ENCODE assay signal across 13 cellular contexts in genomic region chr19:18319591-18320135, GRCh38. TPM values are rescaled to one million over a fixed set of nuclear protein-coding genes. Genes with fewer than 3 reads are reported as not detected.
DNase-seq lines count a peak whose midpoint lies in the region; ATAC-seq, FAIRE-seq and TF ChIP-seq lines count a peak whose summit lies in the region.
"Had no signal": no experiment of that assay in that cellular context is flagged by ENCODE, and none has a peak within 500 bp of the region (broad histone marks: within the 10 kb centered on the region; RNA-seq: fewer than 3 reads in every experiment).

No MANE protein-coding gene starts in this region.

- DNase-seq in GM23338 (ENCODE audit: low spot score), result no peak
- peak in 1 of 4 experiments; percentile 7 for DNase-seq in K562 (ENCODE audit: extremely low read depth in 1 of 4, low spot score in 3 of 4)
- DNase-seq in naive thymus-derived CD8-positive, alpha-beta T cell, result peak in 1 of 10 donors; percentile 30
- DNase-seq in DMS153 (lab: John Stamatoyannopoulos, UW), result no peak
- no peak for DNase-seq in ecto neural progenitor cell (ENCODE audit: low spot score)
- DNase-seq: activated CD8-positive, alpha-beta memory T cell treated with anti-CD3 and anti-CD28 coated beads, Interleukin-2, amount 50 U/mL, for 4 hours; midbrain; NCI-H510A treated with DMSO at 0.1 percent for 48 hours; stimulated activated naive CD4-positive, alpha-beta T cell treated with Interleukin-2 at 50 U/mL for 16 hours had no signal

- H4K20me1 ChIP-seq in GM23338 (replicated peaks; ENCODE audit: insufficient read depth) (peaks cover 17% of the 10 kb centered on the region), K562 (replicated peaks; ENCODE audit: control insufficient read depth, insufficient read depth, low read length) (no peaks in the 10 kb centered on the region)

- no peaks in the 10 kb centered on the region for H3K9me3 Mint-ChIP-seq in GM23338
- no peaks in the 10 kb centered on the region for H3K9me3 Mint-ChIP-seq in naive thymus-derived CD8-positive, alpha-beta T cell

- H3K27me3 Mint-ChIP-seq in GM23338 (ENCODE audit: insufficient read depth, low read depth, poor library complexity), result peaks cover 23% of the 10 kb centered on the region
- H3K27me3 Mint-ChIP-seq in naive thymus-derived CD8-positive, alpha-beta T cell, result no peaks in the 10 kb centered on the region

- POLR2A ChIA-PET in K562 (lab: Yijun Ruan, JAX), result interaction anchor here (1.1 to 4.2 kb wide), 5 partner anchors 9 to 69 kb away, joined by 3 to 117 read pairs (median 3); partner anchors contain the start of genes IQCN and JUND
- POLR2A ChIA-PET in naive thymus-derived CD8-positive, alpha-beta T cell (lab: Charles Lee), result interaction anchor here (1.2 to 34.7 kb wide), 7 partner anchors 9 to 127 kb away, joined by 4 to 2305 read pairs (median 81); partner anchors contain the start of genes IQCN, JUND and MPV17L2

- in situ Hi-C loops in K562 (cut with MboI), result loop anchor here (5.0 kb wide), 1 partner anchor 42 kb away; no protein-coding TSS in a partner anchor

- BruUV-seq in K562 (replicated peaks; lab: Mats Ljungman, UMichigan), result no TSS peak

- TF ChIP-seq RAD21 in K562 (CRISPR knock-in tag; conservative IDR thresholded peaks at IDR 0.05 in 1 of 2, IDR thresholded peaks at IDR 0.05 in 1 of 2), result no peak

- peak overlapping the region in 1 of 2 experiments; percentile 81; a peak in 2 of 4 replicates for H3K9ac ChIP-seq in K562 (ENCODE audit: insufficient read depth in 1 of 2, low read depth in 2 of 2, low read length in 2 of 2)

- peak overlapping the region; percentile 70; the same call in 1 of the 2 replicates for H3K27ac Mint-ChIP-seq in GM23338
- H3K27ac Mint-ChIP-seq in naive thymus-derived CD8-positive, alpha-beta T cell, result peak overlapping the region; percentile 89 to 95 (median 93)

- H3K4me3 Mint-ChIP-seq in GM23338, result no peak overlapping the region
- peak overlapping the region in 9 of 10 donors; percentile 41 to 80 (median 68) for H3K4me3 Mint-ChIP-seq in naive thymus-derived CD8-positive, alpha-beta T cell

- H3K79me2 ChIP-seq in GM23338 (replicated peaks; ENCODE audit: insufficient read depth), result peaks cover 60% of the 10 kb centered on the region
- peaks cover 84% of the 10 kb centered on the region for H3K79me2 ChIP-seq in K562 (ENCODE audit: control insufficient read depth, insufficient read depth, low read length)

- H3K27me3 ChIP-seq in GM23338 (ENCODE audit: insufficient read depth) (no peaks in the 10 kb centered on the region), K562 (ENCODE audit: control insufficient read depth in 2 of 2, insufficient read depth in 2 of 2, low read length in 2 of 2) (no peaks in the 10 kb centered on the region)

- intact Hi-C loops in K562 (cut with micrococcal nuclease), result loop anchor here (10.0 kb wide), 1 partner anchor 205 kb away; no protein-coding TSS in a partner anchor

- ATAC-seq in GM23338, result no peak
- ATAC-seq in K562, result no peak
- ATAC-seq in naive thymus-derived CD8-positive, alpha-beta T cell, result no peak
- ATAC-seq in HG03457 (IDR thresholded peaks at IDR 0.05; ENCODE audit: unreplicated experiment), result no peak
- no peak for ATAC-seq in HG03045 (IDR thresholded peaks at IDR 0.05; ENCODE audit: unreplicated experiment)
- ATAC-seq: GM12878 had no signal

- H3K36me3 Mint-ChIP-seq in GM23338 (ENCODE audit: low read depth), result peaks cover 43% of the 10 kb centered on the region
- peaks cover 0 to 8% (median 0%) of the 10 kb centered on the region in 3 donors for H3K36me3 Mint-ChIP-seq in naive thymus-derived CD8-positive, alpha-beta T cell

- H3K4me1 ChIP-seq in GM23338 (ENCODE audit: insufficient read depth) (peaks cover 14% of the 10 kb centered on the region), K562 (replicated peaks in 1 of 2; ENCODE audit: control insufficient read depth in 2 of 2, insufficient read depth in 2 of 2, low read length in 2 of 2) (peaks cover 44 to 54% of the 10 kb centered on the region in 2 experiments)

- H3F3A ChIP-seq in GM23338 (replicated peaks; ENCODE audit: low read depth), result peaks cover 38% of the 10 kb centered on the region; the same call in 1 of the 2 replicates

- H3K4me2 ChIP-seq in GM23338, result no peak overlapping the region
- peak overlapping the region; percentile 26 for H3K4me2 ChIP-seq in K562 (ENCODE audit: insufficient read depth, low read length)

- no peaks in the 10 kb centered on the region; the same call in 1 of the 2 replicates for H3K36me3 ChIP-seq in GM23338 (ENCODE audit: insufficient read depth)
- H3K36me3 ChIP-seq in K562 (ENCODE audit: control insufficient read depth, insufficient read depth, low read length), result peaks cover 57% of the 10 kb centered on the region

- peaks cover 32% of the 10 kb centered on the region for H3K4me1 Mint-ChIP-seq in GM23338
- H3K4me1 Mint-ChIP-seq in naive thymus-derived CD8-positive, alpha-beta T cell, result peaks cover 30 to 75% (median 67%) of the 10 kb centered on the region in 4 donors

- CTCF ChIA-PET in K562 (lab: Yijun Ruan, JAX; ENCODE audit: low intra/inter-chr PET ratio), result no interaction called here

- H2AFZ ChIP-seq in GM23338 (no peak overlapping the region), K562 (ENCODE audit: low read depth, low read length) (no peak overlapping the region)

- peak overlapping the region; percentile 97 for H3K27ac ChIP-seq in 22Rv1
- 0 out of 2 replicates have a peak overlapping the region, but pooled peaks have one; percentile 63 for H3K27ac ChIP-seq in GM23338 (ENCODE audit: low read depth)
- H3K27ac ChIP-seq in K562 (ENCODE audit: extremely low read depth, low read depth, low read length), result peak overlapping the region; percentile 57

- H3K9me1 ChIP-seq in K562 (ENCODE audit: control insufficient read depth, insufficient read depth, low read length), result no peaks in the 10 kb centered on the region

- WGBS in K562 (ENCODE audit: insufficient coverage, low coverage, missing lambda C conversion rate), result 67% methylated on average over 7 of the region's 7 CpGs

- TF ChIP-seq CTCF in 22Rv1 (IDR thresholded peaks at IDR 0.05) (no peak), GM23338 (conservative IDR thresholded peaks at IDR 0.05; ENCODE audit: low read depth in 2 of 2) (no peak), K562 (IDR thresholded peaks at IDR 0.05 in 2 of 3, conservative IDR thresholded peaks at IDR 0.05 in 1 of 3; ENCODE audit: insufficient read depth in 2 of 3, low read depth in 1 of 3, low read length in 3 of 3) (no peak)

- no peaks in the 10 kb centered on the region for H3K9me3 ChIP-seq in K562 (replicated peaks; ENCODE audit: control insufficient read depth, insufficient read depth, low read depth, low read length)

- no peak overlapping the region for H3K4me3 ChIP-seq in GM23338
- no peak overlapping the region for H3K4me3 ChIP-seq in K562

- no peak; the same call in 1 of the 2 replicates for TF ChIP-seq POLR2A in K562 (conservative IDR thresholded peaks at IDR 0.05)

- no peak for TF ChIP-seq EP300 in K562 (IDR thresholded peaks at IDR 0.05; ENCODE audit: low read length)

- FAIRE-seq in K562 (lab: Jason Lieb, UNC), result no peak
- FAIRE-seq: GM12878 had no signal

- no peaks in the 10 kb centered on the region for H3K9me2 ChIP-seq in GM23338 (ENCODE audit: insufficient read depth)

RNA-seq across cellular contexts. Expression of gene LSM4, which starts 3.2 kb away (rescaled TPM):
- 511 and 591 TPM in 2 replicates for total RNA-seq in GM23338 (2014; rRNA removed; shearing (Covaris generic))
- polyA plus RNA-seq in GM23338 (2016; fragmentation: Nextera tagmentation; extraction: Ambion mirVana), result 637 and 641 TPM in 2 replicates
- 34.5 and 96.0 TPM in 2 replicates for total RNA-seq in K562 (2011; cell fraction: chromatin; rRNA removed; ENCODE audit: low replicate concordance)
- 110 and 120 TPM in 2 replicates for total RNA-seq in K562 (2011; cell fraction: nucleolus; rRNA removed)
- total RNA-seq in K562 (2011; cell fraction: nucleoplasm; rRNA removed), result 70.1 and 74.1 TPM in 2 replicates
- total RNA-seq in K562 (2014; rRNA removed), result 763 and 822 TPM in 2 replicates
- total RNA-seq in K562 (2014; rRNA removed; fragmentation: Illumina TruSeq; extraction: Trizol), result 202 and 208 TPM in 2 replicates
- 273 and 275 TPM in 2 replicates for total RNA-seq in K562 (2015; rRNA removed; fragmentation: Illumina TruSeq; extraction: Trizol)
- total RNA-seq in K562 (2021), result 362 and 385 TPM in 2 replicates
- polyA plus RNA-seq in K562 (2011; rRNA removed), result 188 and 201 TPM in 2 replicates
- 294 and 432 TPM in 2 replicates for polyA plus RNA-seq in K562 (2011; cell fraction: cytosol; rRNA removed)
- 206 and 249 TPM in 2 replicates for polyA plus RNA-seq in K562 (2011; cell fraction: nucleus; rRNA removed)
- 245 and 279 TPM in 2 replicates for polyA plus RNA-seq in K562 (2012)
- 126 and 203 TPM in 2 replicates for polyA plus RNA-seq in K562 (2014; fragmentation: Illumina TruSeq; extraction: Trizol)
- polyA plus RNA-seq in K562 (2014; fragmentation: Nextera tagmentation; extraction: Ambion mirVana), result 10 to 100 TPM; 11.9 to 29.7 TPM
- polyA plus RNA-seq in K562 (2014; rRNA removed), result 674 and 746 TPM in 2 replicates
- 38.4 and 39.9 TPM in 2 replicates for polyA minus RNA-seq in K562 (2011; rRNA and poly(A)+ RNA removed)
- polyA minus RNA-seq in K562 (2011; cell fraction: cytosol; rRNA and poly(A)+ RNA removed), result 64.5 and 67.5 TPM in 2 replicates
- 48.1 and 57.9 TPM in 2 replicates for polyA minus RNA-seq in K562 (2011; cell fraction: nucleus; rRNA and poly(A)+ RNA removed)
- total RNA-seq in naive thymus-derived CD8-positive, alpha-beta T cell, result 10 to 100 TPM; 82.1 to 84.0 TPM
- polyA plus RNA-seq in naive thymus-derived CD8-positive, alpha-beta T cell, result 100 to 1,000 TPM; 162 to 198 (median 181) TPM

RNA-seq across cellular contexts. Expression of gene PGPEP1, which starts 20.7 kb away (rescaled TPM):
- 18.9 and 27.6 TPM in 2 replicates for total RNA-seq in GM23338 (2014; rRNA removed; shearing (Covaris generic))
- polyA plus RNA-seq in GM23338 (2016; fragmentation: Nextera tagmentation; extraction: Ambion mirVana) (15.5 and 19.4 TPM in 2 replicates), K562 (2011; rRNA removed) (37.8 and 43.0 TPM in 2 replicates), K562 (2014; fragmentation: Illumina TruSeq; extraction: Trizol) (36.1 and 36.4 TPM in 2 replicates), K562 (2014; fragmentation: Nextera tagmentation; extraction: Ambion mirVana) (10 to 100 TPM in 1 of 2 experiments, 1 to 10 TPM in 1; 10.0 to 13.4 TPM), K562 (2014; rRNA removed) (32.1 and 33.5 TPM in 2 replicates)
- 44.2 and 152 TPM in 2 replicates for total RNA-seq in K562 (2011; cell fraction: chromatin; rRNA removed; ENCODE audit: low replicate concordance)
- 93.0 and 102 TPM in 2 replicates for total RNA-seq in K562 (2011; cell fraction: nucleolus; rRNA removed)
- 67.2 and 79.3 TPM in 2 replicates for total RNA-seq in K562 (2011; cell fraction: nucleoplasm; rRNA removed)
- total RNA-seq in K562 (2014; rRNA removed) (29.5 and 33.8 TPM in 2 replicates), K562 (2014; rRNA removed; fragmentation: Illumina TruSeq; extraction: Trizol) (32.2 and 33.5 TPM in 2 replicates), K562 (2015; rRNA removed; fragmentation: Illumina TruSeq; extraction: Trizol) (37.3 and 38.5 TPM in 2 replicates), K562 (2021) (61.7 and 69.6 TPM in 2 replicates)
- 33.8 and 35.3 TPM in 2 replicates for polyA plus RNA-seq in K562 (2011; cell fraction: cytosol; rRNA removed)
- 40.8 and 54.8 TPM in 2 replicates for polyA plus RNA-seq in K562 (2011; cell fraction: nucleus; rRNA removed)
- 28.3 and 41.7 TPM in 2 replicates for polyA plus RNA-seq in K562 (2012)
- polyA minus RNA-seq in K562 (2011; rRNA and poly(A)+ RNA removed), result 49.2 and 73.9 TPM in 2 replicates
- polyA minus RNA-seq in K562 (2011; cell fraction: cytosol; rRNA and poly(A)+ RNA removed), result 39.5 and 43.2 TPM in 2 replicates
- 33.0 and 37.7 TPM in 2 replicates for polyA minus RNA-seq in K562 (2011; cell fraction: nucleus; rRNA and poly(A)+ RNA removed)
- total RNA-seq in naive thymus-derived CD8-positive, alpha-beta T cell, result 10 to 100 TPM; 55.9 to 61.0 TPM
- 10 to 100 TPM in 1 of 3 donors, 1 to 10 TPM in 2; 9.3 to 11.9 (median 9.7) TPM for polyA plus RNA-seq in naive thymus-derived CD8-positive, alpha-beta T cell

RNA-seq across cellular contexts. Expression of gene JUND, which starts 38.2 kb away (rescaled TPM):
- total RNA-seq in GM23338 (2014; rRNA removed; shearing (Covaris generic)), result 154 and 181 TPM in 2 replicates
- 40.0 and 52.5 TPM in 2 replicates for polyA plus RNA-seq in GM23338 (2016; fragmentation: Nextera tagmentation; extraction: Ambion mirVana)
- 31.7 and 143 TPM in 2 replicates for total RNA-seq in K562 (2011; cell fraction: chromatin; rRNA removed; ENCODE audit: low replicate concordance)
- 201 and 240 TPM in 2 replicates for total RNA-seq in K562 (2011; cell fraction: nucleolus; rRNA removed)
- 97.7 and 104 TPM in 2 replicates for total RNA-seq in K562 (2011; cell fraction: nucleoplasm; rRNA removed)
- total RNA-seq in K562 (2014; rRNA removed), result 279 and 297 TPM in 2 replicates
- 17.4 and 22.6 TPM in 2 replicates for total RNA-seq in K562 (2014; rRNA removed; fragmentation: Illumina TruSeq; extraction: Trizol)
- 33.1 and 33.7 TPM in 2 replicates for total RNA-seq in K562 (2015; rRNA removed; fragmentation: Illumina TruSeq; extraction: Trizol)
- 245 and 286 TPM in 2 replicates for total RNA-seq in K562 (2021)
- polyA plus RNA-seq in K562 (2011; rRNA removed), result 74.2 and 83.0 TPM in 2 replicates
- 93.8 and 405 TPM in 2 replicates for polyA plus RNA-seq in K562 (2011; cell fraction: cytosol; rRNA removed)
- 78.6 and 150 TPM in 2 replicates for polyA plus RNA-seq in K562 (2011; cell fraction: nucleus; rRNA removed)
- 73.8 and 111 TPM in 2 replicates for polyA plus RNA-seq in K562 (2012)
- 42.3 and 63.5 TPM in 2 replicates for polyA plus RNA-seq in K562 (2014; fragmentation: Illumina TruSeq; extraction: Trizol)
- 10 to 100 TPM in 1 of 2 experiments, 1 to 10 TPM in 1; 6.4 to 11.8 TPM for polyA plus RNA-seq in K562 (2014; fragmentation: Nextera tagmentation; extraction: Ambion mirVana)
- 210 and 216 TPM in 2 replicates for polyA plus RNA-seq in K562 (2014; rRNA removed)
- 27.0 and 65.5 TPM in 2 replicates for polyA minus RNA-seq in K562 (2011; rRNA and poly(A)+ RNA removed)
- polyA minus RNA-seq in K562 (2011; cell fraction: cytosol; rRNA and poly(A)+ RNA removed), result 243 and 277 TPM in 2 replicates
- polyA minus RNA-seq in K562 (2011; cell fraction: nucleus; rRNA and poly(A)+ RNA removed), result 89.5 and 108 TPM in 2 replicates
- 100 to 1,000 TPM; 181 to 189 TPM for total RNA-seq in naive thymus-derived CD8-positive, alpha-beta T cell
- polyA plus RNA-seq in naive thymus-derived CD8-positive, alpha-beta T cell, result 100 to 1,000 TPM in 1 of 3 donors, 10 to 100 TPM in 2; 43.3 to 169 (median 69.1) TPM

RNA-seq across cellular contexts. Expression of gene IQCN, which starts 45.4 kb away (rescaled TPM):
- total RNA-seq in GM23338 (2014; rRNA removed; shearing (Covaris generic)), result 0.35 and 0.89 TPM in 2 replicates
- polyA plus RNA-seq in GM23338 (2016; fragmentation: Nextera tagmentation; extraction: Ambion mirVana), result 0.10 TPM in 1 of 2 replicates, not detected in the other
- 0.35 and 0.67 TPM in 2 replicates for total RNA-seq in K562 (2011; cell fraction: chromatin; rRNA removed; ENCODE audit: low replicate concordance)
- total RNA-seq in K562 (2011; cell fraction: nucleolus; rRNA removed), result 0.17 and 0.39 TPM in 2 replicates
- 0.29 and 0.38 TPM in 2 replicates for total RNA-seq in K562 (2011; cell fraction: nucleoplasm; rRNA removed)
- 0.04 and 0.05 TPM in 2 replicates for total RNA-seq in K562 (2014; rRNA removed)
- total RNA-seq in K562 (2014; rRNA removed; fragmentation: Illumina TruSeq; extraction: Trizol), result 0.04 TPM in 1 of 2 replicates, not detected in the other
- total RNA-seq in K562 (2015; rRNA removed; fragmentation: Illumina TruSeq; extraction: Trizol), result 0.04 and 0.07 TPM in 2 replicates
- total RNA-seq in K562 (2021), result 0.07 and 0.16 TPM in 2 replicates
- polyA plus RNA-seq in K562 (2011; rRNA removed), result 0.01 and 0.03 TPM in 2 replicates
- polyA plus RNA-seq in K562 (2011; cell fraction: cytosol; rRNA removed), result 0.01 TPM in 1 of 2 replicates, not detected in the other
- 0.06 and 0.33 TPM in 2 replicates for polyA plus RNA-seq in K562 (2011; cell fraction: nucleus; rRNA removed)
- 0.05 and 0.35 TPM in 2 replicates for polyA plus RNA-seq in K562 (2012)
- polyA plus RNA-seq in K562 (2014; fragmentation: Illumina TruSeq; extraction: Trizol), result 0.01 and 0.03 TPM in 2 replicates
- not detected for polyA plus RNA-seq in K562 (2014; fragmentation: Nextera tagmentation; extraction: Ambion mirVana)
- not detected in 2 replicates for polyA plus RNA-seq in K562 (2014; rRNA removed)
- polyA minus RNA-seq in K562 (2011; rRNA and poly(A)+ RNA removed), result 0.21 TPM in 1 of 2 replicates, not detected in the other
- not detected in 2 replicates for polyA minus RNA-seq in K562 (2011; cell fraction: cytosol; rRNA and poly(A)+ RNA removed)
- 0.22 and 0.27 TPM in 2 replicates for polyA minus RNA-seq in K562 (2011; cell fraction: nucleus; rRNA and poly(A)+ RNA removed)
- 1 to 10 TPM; 7.4 to 8.4 TPM for total RNA-seq in naive thymus-derived CD8-positive, alpha-beta T cell
- under 1 TPM in 2 of 3 donors, not detected in 1; 0.06 to 0.15 TPM for polyA plus RNA-seq in naive thymus-derived CD8-positive, alpha-beta T cell
